Comparison of ENCODE assay signal across 18 cellular contexts in the genomic region with DNA sequence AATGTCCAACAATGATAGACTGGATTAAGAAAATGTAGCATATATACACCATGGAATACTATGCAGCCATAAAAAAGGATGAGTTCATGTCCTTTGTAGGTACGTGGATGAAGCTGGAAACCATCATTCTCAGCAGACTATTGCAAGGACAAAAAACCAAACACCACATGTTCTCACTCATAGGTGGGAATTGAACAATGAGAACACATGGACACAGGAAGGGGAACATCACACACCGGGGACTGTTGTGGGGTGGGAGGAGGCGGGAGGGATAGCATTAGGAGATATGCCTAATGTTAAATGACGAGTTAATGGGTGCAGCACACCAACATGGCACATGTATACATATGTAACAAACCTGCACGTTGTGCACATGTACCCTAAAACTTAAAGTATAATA. TPM values are rescaled to one million over a fixed set of nuclear protein-coding genes. Genes with fewer than 3 reads are reported as not detected.
"Had no signal": no experiment of that assay in that cellular context is flagged by ENCODE, and none has a peak within 500 bp of the region (broad histone marks: within the 10 kb centered on the region; RNA-seq: fewer than 3 reads in every experiment).

No MANE protein-coding gene starts in this region.

RNA-seq across cellular contexts. Expression of a gene that starts 24.6 kb away (rescaled TPM):
- total RNA-seq: activated naive CD4-positive, alpha-beta T cell treated with anti-CD3 and anti-CD28 coated beads for 36 hours; activated naive CD4-positive, alpha-beta T cell treated with anti-CD3 and anti-CD28 coated beads, Interleukin-2, amount 50 U/mL, for 72 hours; activated naive CD8-positive, alpha-beta T cell treated with anti-CD3 and anti-CD28 coated beads for 36 hours; activated naive CD8-positive, alpha-beta T cell treated with anti-CD3 and anti-CD28 coated beads, Interleukin-2, amount 10 ng/mL, durations not matched to agents 7 days and 5 days; activated T-cell treated with anti-CD3 and anti-CD28 coated beads, Interleukin-2, amount 50 U/mL, for 4 hours; activated T-cell treated with anti-CD3 and anti-CD28 coated beads, Interleukin-2, amount 50 U/mL, for 72 hours; activated T-helper 17 cell treated with anti-CD3 and anti-CD28 coated beads, Interleukin-2, amount 50 U/mL, for 72 hours; activated T-helper 2 cell treated with anti-CD3 and anti-CD28 coated beads, Interferon-gamma antibody, Interleukin-2, Interleukin-4, amounts not matched to agents 10 μg/mL and 5 μg/mL and 100 μg/mL, durations not matched to agents 14 hours and 24 hours and 36 hours; adrenal gland; aorta; ascending aorta; astrocyte; breast epithelium; bronchial epithelial cell; cardiac muscle cell; cardiac septum; cerebellum; chondrocyte had no signal
- polyA plus RNA-seq: cardiac muscle cell had no signal
